In genomic region chr2:229044581-229044980, GRCh38 we compare ENCODE assay signal across 11 cellular contexts.
"Had no signal": no experiment of that assay in that cellular context is flagged by ENCODE, and none has a peak within 500 bp of the region (broad histone marks: within the 10 kb centered on the region; RNA-seq: fewer than 3 reads in every experiment).

No MANE protein-coding gene starts in this region.

- H3K27me3 ChIP-seq: right lobe of liver, testis had no signal

- DNase-seq: activated CD4-positive, alpha-beta memory T cell treated with anti-CD3 and anti-CD28 coated beads for 36 hours; activated CD4-positive, alpha-beta T cell treated with anti-CD3 and anti-CD28 coated beads for 1 hour; activated T-cell treated with anti-CD3 and anti-CD28 coated beads, Interleukin-2, amount 50 U/mL, for 72 hours; effector memory CD8-positive, alpha-beta T cell; nucleus accumbens; right lobe of liver; stimulated activated CD4-positive, alpha-beta T cell treated with anti-CD3 and anti-CD28 coated beads, Interleukin-4, amount 100 ng/mL, for 1 hour; stimulated activated naive CD8-positive, alpha-beta T cell treated with anti-CD3 and anti-CD28 coated beads, Interleukin-15, amount 100 ng/mL, for 72 hours; testis had no signal

- H3K4me1 ChIP-seq: testis had no signal

- H3K27ac ChIP-seq: epithelial cell of prostate, right lobe of liver, testis had no signal

- ATAC-seq: activated T-cell treated with anti-CD3 and anti-CD28 coated beads, Interleukin-2, amount 50 U/mL, for 72 hours; effector memory CD8-positive, alpha-beta T cell; natural killer cell treated with Interleukin-12 subunit alpha and Interleukin-12 subunit beta and Interleukin-15 and Interleukin-18, amount 100 ng/mL, for 72 hours; right lobe of liver; stimulated activated naive CD8-positive, alpha-beta T cell treated with anti-CD3 and anti-CD28 coated beads, Interleukin-15, amount 100 ng/mL, for 72 hours had no signal

- H3K36me3 ChIP-seq: right lobe of liver had no signal

- H3K9me3 ChIP-seq: right lobe of liver, testis had no signal

- H3K4me3 ChIP-seq: right lobe of liver, testis had no signal
